In the genomic region with DNA sequence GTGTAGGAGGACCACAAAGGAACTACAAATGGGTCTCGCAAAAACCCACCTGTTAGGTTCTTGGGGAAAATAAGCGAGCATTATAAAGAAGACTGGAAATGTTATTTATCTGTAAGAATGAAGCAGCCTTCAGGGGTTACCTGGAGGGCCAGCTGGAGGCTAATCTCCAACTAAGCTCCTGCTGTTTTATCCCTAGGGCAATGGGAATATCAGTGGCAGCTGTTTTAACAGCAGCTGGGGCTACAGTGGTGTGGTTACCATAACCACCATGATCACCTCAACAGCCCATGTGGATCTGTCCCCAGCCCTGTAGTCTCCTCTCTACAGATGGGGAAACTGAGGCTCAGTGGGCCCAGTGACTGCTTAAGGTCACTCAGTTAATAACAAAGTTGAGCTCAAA, we compare ENCODE assay signal across 22 cellular contexts.
"Had no signal": no experiment of that assay in that cellular context is flagged by ENCODE, and none has a peak within 500 bp of the region (broad histone marks: within the 10 kb centered on the region; RNA-seq: fewer than 3 reads in every experiment).

No MANE protein-coding gene starts in this region.

- H3K9me3 ChIP-seq: neutrophil, psoas muscle, spleen, testis, tibial nerve, upper lobe of right lung, vagina had no signal

- H3K27ac ChIP-seq: foreskin keratinocyte, neutrophil, psoas muscle, spleen, testis, tibial nerve, upper lobe of right lung, vagina had no signal

- FAIRE-seq: endothelial cell of umbilical vein had no signal

- H3K36me3 ChIP-seq: neutrophil, spleen, tibial nerve, upper lobe of right lung, vagina had no signal

- DNase-seq: dermis blood vessel endothelial cell; effector CD4-positive, alpha-beta T cell; endodermal cell; erythroblast; foreskin keratinocyte; kidney glomerular epithelial cell; naive thymus-derived CD4-positive, alpha-beta T cell; nephron progenitor cell; psoas muscle; spleen; stimulated activated CD4-positive, alpha-beta T cell treated with anti-CD3 and anti-CD28 coated beads, Interleukin-15, amount 100 ng/mL, for 24 hours; stimulated activated CD4-positive, alpha-beta T cell treated with anti-CD3 and anti-CD28 coated beads, Interleukin-1b, Interleukin-23, amount 100 ng/mL, for 48 hours; stimulated activated CD4-positive, alpha-beta T cell treated with anti-CD3 and anti-CD28 coated beads, Interleukin-4, amount 100 ng/mL, for 24 hours; stimulated activated naive B cell treated with anti-CD40 and anti-IgM and Interleukin-4, amounts not matched to agents 10 μg/mL and 1 μg/mL and 100 μg/mL, for 72 hours; stimulated activated naive CD8-positive, alpha-beta T cell treated with anti-CD3 and anti-CD28 coated beads, Interleukin-15, amount 100 ng/mL, for 72 hours; testis; upper lobe of right lung had no signal

- H3K4me1 ChIP-seq: foreskin keratinocyte, psoas muscle, testis had no signal

- H3K4me3 ChIP-seq: psoas muscle, spleen, testis, tibial nerve, upper lobe of right lung, vagina had no signal

- ATAC-seq: foreskin keratinocyte; naive thymus-derived CD4-positive, alpha-beta T cell; psoas muscle; sciatic nerve; stimulated activated naive B cell treated with anti-CD40 and anti-IgM and Interleukin-4, amounts not matched to agents 10 μg/mL and 1 μg/mL and 100 μg/mL, for 72 hours; stimulated activated naive CD8-positive, alpha-beta T cell treated with anti-CD3 and anti-CD28 coated beads, Interleukin-15, amount 100 ng/mL, for 72 hours; upper lobe of right lung had no signal

- H3K27me3 ChIP-seq: neutrophil, testis, tibial nerve, upper lobe of right lung, vagina had no signal
